15 cellular contexts compared by ENCODE assay signal in the genomic region with DNA sequence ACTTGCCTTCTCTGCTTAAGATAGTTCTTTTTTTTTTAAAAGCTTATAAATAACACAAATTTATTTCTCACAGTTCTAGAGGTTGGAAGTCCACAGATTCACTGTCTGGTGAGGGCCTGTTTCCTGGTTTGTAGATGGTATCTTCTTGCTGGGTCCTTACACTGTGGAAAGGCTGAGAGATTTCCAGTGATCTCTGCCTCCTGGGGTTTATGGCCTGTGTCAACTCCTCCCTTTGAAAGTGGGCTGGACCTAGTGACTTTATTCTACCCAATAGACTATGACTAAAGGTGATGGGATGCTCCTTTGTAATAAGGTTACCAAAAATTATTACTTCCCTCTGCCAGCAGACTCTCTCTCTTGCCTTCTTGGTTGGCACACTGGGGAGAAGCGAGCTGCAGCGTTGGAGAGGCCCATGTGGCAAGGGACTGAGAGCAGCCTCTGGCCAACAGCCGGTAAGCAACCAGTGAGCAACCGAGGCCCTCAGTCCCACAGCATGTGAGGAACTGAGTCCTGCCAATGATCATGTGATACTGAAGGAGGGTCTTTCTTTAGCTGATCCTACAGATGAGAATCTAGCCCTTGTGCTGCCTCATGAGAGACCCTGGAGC. TPM values are rescaled to one million over a fixed set of nuclear protein-coding genes. Genes with fewer than 3 reads are reported as not detected.
DNase-seq lines count a peak whose midpoint lies in the region; ATAC-seq and TF ChIP-seq lines count a peak whose summit lies in the region.
"Had no signal": no experiment of that assay in that cellular context is flagged by ENCODE, and none has a peak within 500 bp of the region (broad histone marks: within the 10 kb centered on the region; RNA-seq: fewer than 3 reads in every experiment).

No MANE protein-coding gene starts in this region.

- no peak overlapping the region for H3K4me3 ChIP-seq in BE2C (ENCODE audit: low read depth, low read length)

- POLR2A ChIA-PET in activated CD4-positive, alpha-beta T cell treated with anti-CD3 and anti-CD28 coated beads, Interleukin-2, amount 10 ng/mL, durations not matched to agents 7 days and 5 days (lab: Charles Lee), result interaction anchor here (0.7 kb wide), 1 partner anchor 19 kb away, joined by 5 read pairs; no protein-coding TSS in a partner anchor

- no peaks in the 10 kb centered on the region for H3K9me3 ChIP-seq in BE2C

- CTCF ChIA-PET in activated CD4-positive, alpha-beta T cell treated with anti-CD3 and anti-CD28 coated beads, Interleukin-2, amount 10 ng/mL, durations not matched to agents 7 days and 5 days (lab: Charles Lee), result interaction anchor here (1.0 to 6.4 kb wide), 5 partner anchors 10 to 35 kb away, joined by 3 to 38 read pairs (median 11); no protein-coding TSS in a partner anchor

- no peaks in the 10 kb centered on the region for H3K4me1 ChIP-seq in BE2C

- no peak for TF ChIP-seq CTCF in BE2C (IDR thresholded peaks at IDR 0.05; ENCODE audit: low read depth, low read length)

- peaks cover 72% of the 10 kb centered on the region for H3K4me1 Mint-ChIP-seq in activated CD4-positive, alpha-beta T cell treated with anti-CD3 and anti-CD28 coated beads, Interleukin-2, amount 10 ng/mL, durations not matched to agents 7 days and 5 days
- H3K4me1 Mint-ChIP-seq in stimulated activated effector memory CD8-positive, alpha-beta T cell treated with anti-CD3 and anti-CD28 coated beads, Interleukin-12 subunit alpha, Interleukin-12 subunit beta, amount 100 ng/mL, for 72 hours, result peaks cover 24% of the 10 kb centered on the region

- H3K36me3 ChIP-seq in BE2C, result no peaks in the 10 kb centered on the region

- H3K27me3 ChIP-seq in BE2C, result no peaks in the 10 kb centered on the region

- intact Hi-C loops in left colon (cut with DNase I, micrococcal nuclease), result no loop called here

- peaks cover 3% of the 10 kb centered on the region for H3K9me3 Mint-ChIP-seq in activated CD4-positive, alpha-beta T cell treated with anti-CD3 and anti-CD28 coated beads, Interleukin-2, amount 10 ng/mL, durations not matched to agents 7 days and 5 days
- no peaks in the 10 kb centered on the region for H3K9me3 Mint-ChIP-seq in stimulated activated effector memory CD8-positive, alpha-beta T cell treated with anti-CD3 and anti-CD28 coated beads, Interleukin-12 subunit alpha, Interleukin-12 subunit beta, amount 100 ng/mL, for 72 hours

- ATAC-seq in left colon (peak; percentile 85), GM21515 (IDR thresholded peaks at IDR 0.05; ENCODE audit: unreplicated experiment) (no peak)
- no peak for ATAC-seq in stimulated activated effector memory CD8-positive, alpha-beta T cell treated with anti-CD3 and anti-CD28 coated beads, Interleukin-12 subunit alpha, Interleukin-12 subunit beta, amount 100 ng/mL, for 72 hours
- ATAC-seq: PC-3 had no signal

- no peak overlapping the region for H3K4me3 Mint-ChIP-seq in activated CD4-positive, alpha-beta T cell treated with anti-CD3 and anti-CD28 coated beads, Interleukin-2, amount 10 ng/mL, durations not matched to agents 7 days and 5 days
- no peak overlapping the region for H3K4me3 Mint-ChIP-seq in stimulated activated effector memory CD8-positive, alpha-beta T cell treated with anti-CD3 and anti-CD28 coated beads, Interleukin-12 subunit alpha, Interleukin-12 subunit beta, amount 100 ng/mL, for 72 hours

- no peaks in the 10 kb centered on the region for H3K27me3 Mint-ChIP-seq in activated CD4-positive, alpha-beta T cell treated with anti-CD3 and anti-CD28 coated beads, Interleukin-2, amount 10 ng/mL, durations not matched to agents 7 days and 5 days

- no peak for DNase-seq in activated CD4-positive, alpha-beta T cell treated with anti-CD3 and anti-CD28 coated beads, Interleukin-2, amount 10 ng/mL, durations not matched to agents 7 days and 5 days
- no peak for DNase-seq in activated CD4-positive, alpha-beta T cell treated with anti-CD3 and anti-CD28 coated beads for 4 hours
- DNase-seq in CD1c-positive myeloid dendritic cell (ENCODE audit: extremely low spot score) (peak; percentile 27), left colon (no peak), NK-92 (lab: John Stamatoyannopoulos, UW; ENCODE audit: unreplicated experiment) (no peak), BE2C (no peak)
- DNase-seq in stimulated activated effector memory CD8-positive, alpha-beta T cell treated with anti-CD3 and anti-CD28 coated beads, Interleukin-12 subunit alpha, Interleukin-12 subunit beta, amount 100 ng/mL, for 72 hours (ENCODE audit: low spot score in 2 of 2), result no peak
- DNase-seq: MV-4-11, NCI-H187, NCI-H2107, NCI-H2227 treated with DMSO at 0.1 percent for 48 hours, NCI-H510A treated with DMSO at 0.1 percent for 48 hours, NCI-H774, PC-3 had no signal

- peak overlapping the region; percentile 6 for H3K27ac Mint-ChIP-seq in activated CD4-positive, alpha-beta T cell treated with anti-CD3 and anti-CD28 coated beads, Interleukin-2, amount 10 ng/mL, durations not matched to agents 7 days and 5 days
- peak overlapping the region; percentile 39 for H3K27ac Mint-ChIP-seq in stimulated activated effector memory CD8-positive, alpha-beta T cell treated with anti-CD3 and anti-CD28 coated beads, Interleukin-12 subunit alpha, Interleukin-12 subunit beta, amount 100 ng/mL, for 72 hours

- peaks cover 13% of the 10 kb centered on the region for H3K36me3 Mint-ChIP-seq in activated CD4-positive, alpha-beta T cell treated with anti-CD3 and anti-CD28 coated beads, Interleukin-2, amount 10 ng/mL, durations not matched to agents 7 days and 5 days (ENCODE audit: low read depth)
- H3K36me3 Mint-ChIP-seq in stimulated activated effector memory CD8-positive, alpha-beta T cell treated with anti-CD3 and anti-CD28 coated beads, Interleukin-12 subunit alpha, Interleukin-12 subunit beta, amount 100 ng/mL, for 72 hours, result no peaks in the 10 kb centered on the region

RNA-seq across cellular contexts. Expression of gene COPG1, which starts 14.0 kb away (rescaled TPM):
- 100 to 1,000 TPM; 110 to 136 TPM for total RNA-seq in activated CD4-positive, alpha-beta T cell treated with anti-CD3 and anti-CD28 coated beads, Interleukin-2, amount 10 ng/mL, durations not matched to agents 7 days and 5 days
- 100 to 1,000 TPM; 240 to 307 TPM for total RNA-seq in left colon
- 137 TPM for polyA plus RNA-seq in BE2C (2012; ENCODE audit: insufficient read depth, insufficient read length, low read depth)

RNA-seq across cellular contexts. Expression of gene HMCES, which starts 43.3 kb away (rescaled TPM):
- total RNA-seq in activated CD4-positive, alpha-beta T cell treated with anti-CD3 and anti-CD28 coated beads, Interleukin-2, amount 10 ng/mL, durations not matched to agents 7 days and 5 days, result 10 to 100 TPM; 45.5 to 51.2 TPM
- 10 to 100 TPM; 42.3 to 44.2 TPM for total RNA-seq in left colon
- polyA plus RNA-seq in BE2C (2012; ENCODE audit: insufficient read depth, insufficient read length, low read depth), result 58.8 TPM

RNA-seq across cellular contexts. Expression of gene CNBP, which starts 51.7 kb away (rescaled TPM):
- total RNA-seq in activated CD4-positive, alpha-beta T cell treated with anti-CD3 and anti-CD28 coated beads, Interleukin-2, amount 10 ng/mL, durations not matched to agents 7 days and 5 days, result 100 to 1,000 TPM; 263 to 270 TPM
- total RNA-seq in left colon, result 100 to 1,000 TPM; 205 to 247 TPM
- 597 TPM for polyA plus RNA-seq in BE2C (2012; ENCODE audit: insufficient read depth, insufficient read length, low read depth)
